In the genomic region with DNA sequence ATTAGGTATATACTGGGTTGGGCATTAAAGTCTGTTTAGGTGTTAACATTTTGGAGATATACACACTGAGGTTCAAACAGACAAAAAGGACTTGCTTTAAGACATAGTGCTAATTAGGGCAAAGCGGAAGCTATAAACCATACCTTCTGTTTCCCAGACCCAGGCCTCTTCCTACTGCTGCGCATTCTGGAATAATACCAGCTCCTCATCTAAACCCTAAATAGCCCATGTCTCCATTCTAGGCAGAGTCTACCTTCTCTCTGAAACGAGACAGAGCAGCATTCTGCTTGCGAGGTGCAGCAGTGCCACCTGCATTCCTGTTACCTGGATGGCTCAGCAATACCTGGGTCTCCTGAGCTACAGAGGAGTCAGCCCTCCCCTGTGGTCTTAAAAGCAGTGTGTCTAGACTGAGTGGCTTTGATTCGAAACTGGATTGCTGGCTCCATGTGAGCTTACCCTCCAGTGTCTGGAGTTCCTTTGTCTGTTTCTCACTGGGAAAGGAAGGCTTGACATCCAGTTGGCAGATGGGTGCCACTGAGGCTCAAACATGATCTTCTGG, we compare ENCODE assay signal across 20 cellular contexts. TPM values are rescaled to one million over a fixed set of nuclear protein-coding genes. Genes with fewer than 3 reads are reported as not detected.
DNase-seq lines count a peak whose midpoint lies in the region; ATAC-seq, FAIRE-seq and TF ChIP-seq lines count a peak whose summit lies in the region.
"Had no signal": no experiment of that assay in that cellular context is flagged by ENCODE, and none has a peak within 500 bp of the region (broad histone marks: within the 10 kb centered on the region; RNA-seq: fewer than 3 reads in every experiment).

No MANE protein-coding gene starts in this region.

- TF ChIP-seq EP300 in esophagus muscularis mucosa (IDR thresholded peaks at IDR 0.05) = no peak

- H3K27ac Mint-ChIP-seq in activated CD4-positive, alpha-beta memory T cell treated with anti-CD3 and anti-CD28 coated beads, Interleukin-2, amount 10 ng/mL, durations not matched to agents 7 days and 5 days = no peak overlapping the region

- no peaks in the 10 kb centered on the region for H3K27me3 Mint-ChIP-seq in activated CD4-positive, alpha-beta memory T cell treated with anti-CD3 and anti-CD28 coated beads, Interleukin-2, amount 10 ng/mL, durations not matched to agents 7 days and 5 days
- H3K27me3 Mint-ChIP-seq: CD8-positive, alpha-beta memory T cell had no signal

- H3K27ac ChIP-seq in heart left ventricle = peak overlapping the region in 10 of 12 donors; percentile 7 to 100 (median 54)
- H3K27ac ChIP-seq in spleen = no peak overlapping the region
- H3K27ac ChIP-seq in esophagus muscularis mucosa (replicated peaks in 1 of 4) = peak overlapping the region in 1 of 4 donors; percentile 16
- H3K27ac ChIP-seq: BLaER1, PC-9 had no signal

- H3K9ac ChIP-seq in mucosa of stomach (ENCODE audit: low read length) = peak overlapping the region; percentile 11
- H3K9ac ChIP-seq: BLaER1 had no signal

- H3K9me3 Mint-ChIP-seq in activated CD4-positive, alpha-beta memory T cell treated with anti-CD3 and anti-CD28 coated beads, Interleukin-2, amount 10 ng/mL, durations not matched to agents 7 days and 5 days = no peaks in the 10 kb centered on the region
- H3K9me3 Mint-ChIP-seq: CD8-positive, alpha-beta memory T cell had no signal

- no peak for TF ChIP-seq POLR2A in heart left ventricle (IDR thresholded peaks at IDR 0.05)
- TF ChIP-seq POLR2A in spleen (IDR thresholded peaks at IDR 0.05) = no peak
- no peak for TF ChIP-seq POLR2A in esophagus muscularis mucosa (IDR thresholded peaks at IDR 0.05; ENCODE audit: low read depth)

- ATAC-seq in heart left ventricle (no peak), Right ventricle myocardium inferior (no peak)
- ATAC-seq: GM12878 had no signal

- H3K36me3 ChIP-seq in heart left ventricle = peaks cover 0 to 3% (median 0%) of the 10 kb centered on the region in 9 donors
- no peaks in the 10 kb centered on the region for H3K36me3 ChIP-seq in mucosa of stomach (ENCODE audit: control insufficient read depth, insufficient read depth, low read length)
- H3K36me3 ChIP-seq in spleen = no peaks in the 10 kb centered on the region
- peaks cover 0 to 2% (median 0%) of the 10 kb centered on the region in 4 donors for H3K36me3 ChIP-seq in esophagus muscularis mucosa
- H3K36me3 ChIP-seq: BLaER1 had no signal

- peaks cover 12 to 98% (median 83%) of the 10 kb centered on the region in 12 donors for H3K4me1 ChIP-seq in heart left ventricle
- H3K4me1 ChIP-seq in mucosa of stomach (ENCODE audit: control insufficient read depth, insufficient read depth, low read length) = peaks cover 49% of the 10 kb centered on the region
- peaks cover 12 to 98% (median 70%) of the 10 kb centered on the region in 6 donors for H3K4me1 ChIP-seq in spleen
- H3K4me1 ChIP-seq in esophagus muscularis mucosa = peaks cover 91 to 98% (median 95%) of the 10 kb centered on the region in 4 donors

- intact Hi-C loops in heart left ventricle (cut with DNase I) = loop anchor here in 3 of 10 donors (5.0 to 10.0 kb wide), 2 partner anchors 34 to 87 kb away; no protein-coding TSS in a partner anchor
- intact Hi-C loops in Right ventricle myocardium inferior (cut with DNase I) = no loop called here
- intact Hi-C loops in spleen (cut with DNase I; ENCODE audit: low total_unique reads) = loop anchor here (10.0 kb wide), 1 partner anchor 47 kb away; no protein-coding TSS in a partner anchor
- intact Hi-C loops in esophagus muscularis mucosa (cut with DNase I) = no loop called here

- FAIRE-seq in D721Med (lab: Jason Lieb, UNC) = no peak
- FAIRE-seq: G401.6, GM12878 had no signal

- H3K27me3 ChIP-seq in heart left ventricle (no peaks in the 10 kb centered on the region), mucosa of stomach (ENCODE audit: control insufficient read depth, insufficient read depth, low read length) (no peaks in the 10 kb centered on the region), spleen (replicated peaks in 1 of 7) (no peaks in the 10 kb centered on the region), esophagus muscularis mucosa (no peaks in the 10 kb centered on the region)

- WGBS in heart left ventricle, 4 donors = 67 to 71% (median 68%) methylated on average over 5 of the region's 5 CpGs
- WGBS in spleen, 5 donors = 84 to 94% (median 88%) methylated on average over 5 of the region's 5 CpGs
- WGBS in esophagus muscularis mucosa = 82% methylated on average over 4 of the region's 5 CpGs

- no peak overlapping the region for H3K4me3 Mint-ChIP-seq in activated CD4-positive, alpha-beta memory T cell treated with anti-CD3 and anti-CD28 coated beads, Interleukin-2, amount 10 ng/mL, durations not matched to agents 7 days and 5 days

- CTCF ChIA-PET in activated CD4-positive, alpha-beta memory T cell treated with anti-CD3 and anti-CD28 coated beads, Interleukin-2, amount 10 ng/mL, durations not matched to agents 7 days and 5 days (lab: Charles Lee) = no interaction called here

- H3K4me3 ChIP-seq in heart left ventricle (no peak overlapping the region), mucosa of stomach (ENCODE audit: low read length) (no peak overlapping the region), spleen (no peak overlapping the region), esophagus muscularis mucosa (no peak overlapping the region)
- H3K4me3 ChIP-seq: BLaER1, GM12878, PC-9 had no signal

- peaks cover 39% of the 10 kb centered on the region for H3K4me1 Mint-ChIP-seq in activated CD4-positive, alpha-beta memory T cell treated with anti-CD3 and anti-CD28 coated beads, Interleukin-2, amount 10 ng/mL, durations not matched to agents 7 days and 5 days

- DNase-seq in heart left ventricle (no peak), Right ventricle myocardium inferior (ENCODE audit: missing footprints) (no peak), cerebellum (ENCODE audit: low spot score) (peak; percentile 66), spleen (peak; percentile 19), D721Med (ENCODE audit: insufficient read length, low spot score) (no peak), esophagus muscularis mucosa (ENCODE audit: extremely low spot score) (no peak)
- no peak for DNase-seq in activated CD4-positive, alpha-beta memory T cell treated with anti-CD3 and anti-CD28 coated beads, Interleukin-2, amount 10 ng/mL, durations not matched to agents 7 days and 5 days
- DNase-seq: CD8-positive, alpha-beta memory T cell; DMS79 treated with DMSO at 0.1 percent for 48 hours; GOT3; KBM-7; NCI-H1436; NCI-H2029; NCI-H2171 treated with DMSO at 0.1 percent for 48 hours; NCI-H774; PC-9 had no signal

- peaks cover 1% of the 10 kb centered on the region for H3K36me3 Mint-ChIP-seq in activated CD4-positive, alpha-beta memory T cell treated with anti-CD3 and anti-CD28 coated beads, Interleukin-2, amount 10 ng/mL, durations not matched to agents 7 days and 5 days (ENCODE audit: low read depth)

- POLR2A ChIA-PET in activated CD4-positive, alpha-beta memory T cell treated with anti-CD3 and anti-CD28 coated beads, Interleukin-2, amount 10 ng/mL, durations not matched to agents 7 days and 5 days (lab: Charles Lee) = interaction anchor here (1.0 to 2.4 kb wide), 2 partner anchors 24 to 740 kb away, joined by 3 to 8 read pairs; no protein-coding TSS in a partner anchor

- no peaks in the 10 kb centered on the region for H3K9me3 ChIP-seq in heart left ventricle
- no peaks in the 10 kb centered on the region for H3K9me3 ChIP-seq in mucosa of stomach (ENCODE audit: control insufficient read depth, low read length)
- no peaks in the 10 kb centered on the region for H3K9me3 ChIP-seq in spleen
- H3K9me3 ChIP-seq in esophagus muscularis mucosa = no peaks in the 10 kb centered on the region
- H3K9me3 ChIP-seq: BLaER1 had no signal

- TF ChIP-seq CTCF in heart left ventricle (IDR thresholded peaks at IDR 0.05) (no peak), spleen (IDR thresholded peaks at IDR 0.05 in 8 of 11, conservative IDR thresholded peaks at IDR 0.05 in 3 of 11) (no peak), D721Med (IDR thresholded peaks at IDR 0.05; ENCODE audit: insufficient read depth, missing control alignments) (no peak), esophagus muscularis mucosa (IDR thresholded peaks at IDR 0.05) (no peak)

RNA-seq across cellular contexts. Expression of a gene that starts 6.4 kb away (rescaled TPM):
- total RNA-seq in heart left ventricle (10 to 100 TPM; 14.9 to 65.5 (median 40.8) TPM), Right ventricle myocardium inferior (32.7 TPM), cerebellum (12.2 TPM), spleen (10 to 100 TPM; 24.6 to 45.6 (median 36.2) TPM), esophagus muscularis mucosa (10 to 100 TPM; 27.7 to 62.9 (median 28.8) TPM)
- polyA plus RNA-seq in heart left ventricle (10 to 100 TPM; 11.6 to 15.4 TPM), spleen (1 to 10 TPM; 6.7 to 9.1 (median 9.0) TPM)
- total RNA-seq in activated CD4-positive, alpha-beta memory T cell treated with anti-CD3 and anti-CD28 coated beads, Interleukin-2, amount 10 ng/mL, durations not matched to agents 7 days and 5 days = 10 to 100 TPM; 17.1 to 18.4 TPM

Comparison
In these comparisons a context has a peak if more than half of its experiments do, and no peak if none do; other contexts are left out.
1. DNase-seq: peak in cerebellum (single experiment) and spleen (single experiment); none in heart left ventricle (0 of 5), Right ventricle myocardium inferior (single experiment), activated CD4-positive, alpha-beta memory T cell treated with anti-CD3 and anti-CD28 coated beads, Interleukin-2, amount 10 ng/mL, durations not matched to agents 7 days and 5 days (single experiment), D721Med (single experiment) and esophagus muscularis mucosa (single experiment).
2. H3K27ac ChIP-seq: peak in heart left ventricle (10 of 12); none in spleen (0 of 8).